Comparison of ENCODE assay signal across 8 cellular contexts in the genomic region with DNA sequence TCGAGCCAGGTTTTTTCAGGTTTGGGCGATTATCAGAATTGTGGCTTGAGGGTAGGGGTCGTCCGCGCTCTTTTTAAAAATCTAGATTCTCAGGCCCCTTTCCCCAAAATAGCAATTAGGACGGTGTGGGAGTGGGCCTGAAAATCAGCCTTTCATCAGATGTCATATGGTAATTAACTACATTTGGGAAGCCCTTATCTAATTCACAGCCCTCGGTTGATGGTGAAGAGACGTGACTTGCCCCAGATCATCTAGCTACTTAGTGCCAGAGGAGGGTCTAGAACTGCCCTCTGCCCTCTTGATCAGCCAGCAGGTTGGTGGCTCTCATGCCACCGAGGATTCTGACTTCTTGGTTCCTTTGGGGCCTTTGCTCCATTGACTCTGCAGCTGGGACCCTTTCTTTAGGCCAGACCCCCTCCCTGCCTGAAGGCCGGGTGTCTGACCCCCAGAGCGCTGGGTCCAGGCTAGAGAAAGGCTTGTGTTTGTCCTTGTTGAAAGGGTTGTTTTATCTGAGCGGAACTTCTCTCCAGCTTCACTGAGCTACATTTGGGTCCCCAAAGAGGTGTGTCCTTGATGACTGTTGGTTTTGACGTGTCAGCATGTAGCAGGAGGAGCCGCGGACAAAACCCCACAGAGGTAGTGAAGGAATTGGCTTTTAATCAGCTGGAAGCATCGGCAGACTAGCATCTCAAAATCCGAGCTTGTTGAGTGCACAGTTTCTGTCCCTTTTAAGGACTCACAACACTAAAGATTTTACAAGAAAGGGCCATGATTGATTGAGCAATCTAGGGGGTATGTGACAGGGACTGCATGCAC. TPM values are rescaled to one million over a fixed set of nuclear protein-coding genes. Genes with fewer than 3 reads are reported as not detected.
DNase-seq lines count a peak whose midpoint lies in the region; ATAC-seq and TF ChIP-seq lines count a peak whose summit lies in the region.

No MANE protein-coding gene starts in this region.

- peak; percentile 38 for ATAC-seq in GM18502 (IDR thresholded peaks at IDR 0.05; ENCODE audit: poor library complexity, unreplicated experiment)
- peak; percentile 32 for ATAC-seq in HG02759 (IDR thresholded peaks at IDR 0.05; ENCODE audit: unreplicated experiment)
- ATAC-seq in HG03439 (IDR thresholded peaks at IDR 0.05; ENCODE audit: unreplicated experiment), result no peak

- no peaks in the 10 kb centered on the region for H3K36me3 ChIP-seq in Peyer's patch
- peaks cover 10% of the 10 kb centered on the region for H3K36me3 ChIP-seq in adipocyte (ENCODE audit: control insufficient read depth, insufficient read depth, low read length, severe bottlenecking)

- TF ChIP-seq CTCF in Peyer's patch (IDR thresholded peaks at IDR 0.05), result no peak

- H3K4me3 ChIP-seq in Peyer's patch (peak overlapping the region; percentile 73 to 91 (median 84)), adipocyte (ENCODE audit: low read length) (peak overlapping the region; percentile 99)

- H3K9me3 ChIP-seq in Peyer's patch, result no peaks in the 10 kb centered on the region
- no peaks in the 10 kb centered on the region for H3K9me3 ChIP-seq in adipocyte (ENCODE audit: control insufficient read depth, low read length)

- H3K9ac ChIP-seq in adipocyte (ENCODE audit: low read length), result peak overlapping the region; percentile 96

- peaks cover 0 to 44% (median 18%) of the 10 kb centered on the region in 4 donors for H3K4me1 ChIP-seq in Peyer's patch
- peaks cover 36% of the 10 kb centered on the region for H3K4me1 ChIP-seq in adipocyte (ENCODE audit: control insufficient read depth, insufficient read depth, low read length)

- DNase-seq in Peyer's patch, result peak in 2 of 3 donors; percentile 65 to 79
- DNase-seq in adipocyte (ENCODE audit: low read depth), result peak; percentile 61
- DNase-seq in islet precursor cell, result peak; percentile 62
- DNase-seq in stimulated activated CD8-positive, alpha-beta memory T cell treated with anti-CD3 and anti-CD28 coated beads, Interleukin-4, amount 100 ng/mL, for 48 hours, result peak; percentile 66
- DNase-seq in iPS-NIHi7 (ENCODE audit: extremely low spot score), result no peak

- peak overlapping the region; percentile 78 to 96 (median 84) for H3K27ac ChIP-seq in Peyer's patch

- TF ChIP-seq POLR2A in Peyer's patch (IDR thresholded peaks at IDR 0.05), result no peak

- no peaks in the 10 kb centered on the region for H3K27me3 ChIP-seq in Peyer's patch
- H3K27me3 ChIP-seq in adipocyte (replicated peaks; ENCODE audit: control insufficient read depth, insufficient read depth, low read length), result no peaks in the 10 kb centered on the region

RNA-seq across cellular contexts. Expression of a gene that starts 0.9 kb away (rescaled TPM):
- 10 to 100 TPM in 2 of 4 donors, 1 to 10 TPM in 2; 9.6 to 17.3 (median 11.5) TPM for total RNA-seq in Peyer's patch

RNA-seq across cellular contexts. Expression of a gene that starts 16.8 kb away (rescaled TPM):
- total RNA-seq in Peyer's patch, result 10 to 100 TPM; 50.3 to 90.0 (median 70.6) TPM
